ENCODE assay signal across 7 cellular contexts in genomic region chr1:16545682-16546095, GRCh38. TPM values are rescaled to one million over a fixed set of nuclear protein-coding genes. Genes with fewer than 3 reads are reported as not detected.
DNase-seq lines count a peak whose midpoint lies in the region; ATAC-seq, FAIRE-seq and TF ChIP-seq lines count a peak whose summit lies in the region.
"Not testable (repeated sequence)": the region's sequence is repeated elsewhere in the genome, so short reads cannot be mapped to it uniquely, and the experiment has no call there.

No MANE protein-coding gene starts in this region.

- peaks cover 12% of the 10 kb centered on the region for H3F3A ChIP-seq in neural progenitor cell (ENCODE audit: low read depth)

- not testable (repeated sequence) for H3K9me3 ChIP-seq in HUES48 (ENCODE audit: control insufficient read depth, insufficient read depth, low read length); K562 (replicated peaks; ENCODE audit: control insufficient read depth, insufficient read depth, low read depth, low read length); neural progenitor cell (ENCODE audit: low read depth)

- H3K36me3 Mint-ChIP-seq in neural progenitor cell = not testable (repeated sequence)

- BruUV-seq in K562 (replicated peaks; lab: Mats Ljungman, UMichigan) = TSS peak; percentile 100

- not testable (repeated sequence) for TF ChIP-seq POLR2A in K562 (conservative IDR thresholded peaks at IDR 0.05)

- H3K4me2 ChIP-seq in K562 (ENCODE audit: insufficient read depth, low read length) (peak overlapping the region; percentile 39; the same call in 1 of the 2 replicates), neural progenitor cell (peak overlapping the region; percentile 79)

- in situ Hi-C loops in K562 (cut with MboI) = loop anchor here (5.0 to 10.0 kb wide), 3 partner anchors 137 to 317 kb away; no protein-coding TSS in a partner anchor

- H3K27ac Mint-ChIP-seq in neural progenitor cell = peak overlapping the region; percentile 94

- intact Hi-C loops in K562 (cut with micrococcal nuclease) = not testable (repeated sequence)

- peak overlapping the region; percentile 93; the same call in 1 of the 2 replicates for H2AFZ ChIP-seq in K562 (ENCODE audit: low read depth, low read length)
- peak overlapping the region; percentile 85 for H2AFZ ChIP-seq in neural progenitor cell (replicated peaks)

- peaks cover 12% of the 10 kb centered on the region for H3K27me3 Mint-ChIP-seq in neural progenitor cell (ENCODE audit: insufficient read depth, low read depth)

- not testable (repeated sequence) for TF ChIP-seq RAD21 in K562 (CRISPR knock-in tag; conservative IDR thresholded peaks at IDR 0.05 in 1 of 2, IDR thresholded peaks at IDR 0.05 in 1 of 2)

- H3K9me3 Mint-ChIP-seq in neural progenitor cell = peaks cover 11% of the 10 kb centered on the region

- H3K79me2 ChIP-seq in K562 (ENCODE audit: control insufficient read depth, insufficient read depth, low read length); neural progenitor cell (ENCODE audit: low read depth): not testable (repeated sequence)

- peak overlapping the region; percentile 78 for H3K4me3 Mint-ChIP-seq in neural progenitor cell

- H3K9ac ChIP-seq in HUES48 (ENCODE audit: low read depth, low read length); neural progenitor cell: not testable (repeated sequence)
- H3K9ac ChIP-seq in K562 (ENCODE audit: insufficient read depth in 1 of 2, low read depth in 2 of 2, low read length in 2 of 2) = peak overlapping the region in 1 of 2 experiments; percentile 65; a peak in 2 of 4 replicates

- H3K4me3 ChIP-seq in HUES48 (ENCODE audit: low read depth, low read length) = peak overlapping the region; percentile 41; the same call in 1 of the 2 replicates
- H3K4me3 ChIP-seq in K562 = peak overlapping the region; percentile 33
- H3K4me3 ChIP-seq in neural progenitor cell = peak overlapping the region; percentile 52

- H3K36me3 ChIP-seq in HUES48 (ENCODE audit: control insufficient read depth, insufficient read depth, low read length); K562 (ENCODE audit: control insufficient read depth, insufficient read depth, low read length); neural progenitor cell: not testable (repeated sequence)

- 6% methylated on average over 12 of the region's 16 CpGs for WGBS in K562 (ENCODE audit: insufficient coverage, low coverage, missing lambda C conversion rate)

- peak; percentile 87 for DNase-seq in ELF-1 (ENCODE audit: low read depth, low spot score)
- DNase-seq in NCI-H748 (lab: John Stamatoyannopoulos, UW; ENCODE audit: unreplicated experiment) = peak; percentile 79
- peak; percentile 16 for DNase-seq in UCSD-AML1 (lab: John Stamatoyannopoulos, UW; ENCODE audit: unreplicated experiment)
- peak in 3 of 4 experiments; percentile 73 to 91 (median 81) for DNase-seq in K562 (ENCODE audit: extremely low read depth in 1 of 4, low spot score in 3 of 4)
- DNase-seq in foreskin melanocyte = peak; percentile 45
- DNase-seq in neural progenitor cell (ENCODE audit: low spot score) = peak; percentile 89

- peak; percentile 78 for FAIRE-seq in K562 (lab: Jason Lieb, UNC)

- TF ChIP-seq CTCF in K562 (IDR thresholded peaks at IDR 0.05 in 2 of 3, conservative IDR thresholded peaks at IDR 0.05 in 1 of 3; ENCODE audit: insufficient read depth in 2 of 3, low read depth in 1 of 3, low read length in 3 of 3); neural progenitor cell (IDR thresholded peaks at IDR 0.05): not testable (repeated sequence)

- peak; percentile 69 for TF ChIP-seq EP300 in K562 (IDR thresholded peaks at IDR 0.05; ENCODE audit: low read length)

- H3K9me1 ChIP-seq in K562 (ENCODE audit: control insufficient read depth, insufficient read depth, low read length) = not testable (repeated sequence)

- peak; percentile 91 for ATAC-seq in K562

- not testable (repeated sequence) for H4K20me1 ChIP-seq in K562 (replicated peaks; ENCODE audit: control insufficient read depth, insufficient read depth, low read length); neural progenitor cell (ENCODE audit: low read depth)

- not testable (repeated sequence) for H3K4me1 ChIP-seq in HUES48 (ENCODE audit: control insufficient read depth, insufficient read depth, low read length); K562 (replicated peaks in 1 of 2; ENCODE audit: control insufficient read depth in 2 of 2, insufficient read depth in 2 of 2, low read length in 2 of 2); neural progenitor cell

- H3K27me3 ChIP-seq in HUES48 (ENCODE audit: control insufficient read depth, insufficient read depth, low read length); K562 (ENCODE audit: control insufficient read depth in 2 of 2, insufficient read depth in 2 of 2, low read length in 2 of 2): not testable (repeated sequence)
- peaks cover 16% of the 10 kb centered on the region for H3K27me3 ChIP-seq in neural progenitor cell

- not testable (repeated sequence) for H3K27ac ChIP-seq in HUES48 (ENCODE audit: low read depth, low read length); neural progenitor cell
- peak overlapping the region; percentile 48; the same call in 2 of the 3 replicates for H3K27ac ChIP-seq in K562 (ENCODE audit: extremely low read depth, low read depth, low read length)

- POLR2A ChIA-PET in K562 (lab: Yijun Ruan, JAX) = not testable (repeated sequence)

- CTCF ChIA-PET in K562 (lab: Yijun Ruan, JAX; ENCODE audit: low intra/inter-chr PET ratio) = not testable (repeated sequence)

- peaks cover 10% of the 10 kb centered on the region for H3K4me1 Mint-ChIP-seq in neural progenitor cell

TF ChIP-seq in K562, 482 proteins besides CTCF, POLR2A, EP300 and RAD21 (continues in another document):
- TF ChIP-seq SRF (CRISPR knock-in tag; IDR thresholded peaks at IDR 0.05) = peak in 1 of 2 experiments; percentile 30; a peak in 1 of 4 replicates

RNA-seq across cellular contexts. Expression of gene RNU1-1, which starts 31.6 kb away (rescaled TPM):
- under 0.01 TPM in 2 replicates for total RNA-seq in K562 (2011; cell fraction: chromatin; rRNA removed; ENCODE audit: low replicate concordance)
- under 0.01 and 21,200 TPM in 2 replicates for total RNA-seq in K562 (2011; cell fraction: nucleolus; rRNA removed)
- under 0.01 and 24,158 TPM in 2 replicates for total RNA-seq in K562 (2011; cell fraction: nucleoplasm; rRNA removed)
- total RNA-seq in K562 (2014; rRNA removed) = under 0.01 TPM in 2 replicates
- 28,565 and 32,823 TPM in 2 replicates for total RNA-seq in K562 (2014; rRNA removed; fragmentation: Illumina TruSeq; extraction: Trizol)
- total RNA-seq in K562 (2015; rRNA removed; fragmentation: Illumina TruSeq; extraction: Trizol) = 20,456 and 27,045 TPM in 2 replicates
- total RNA-seq in K562 (2021) = 2,231 and 2,538 TPM in 2 replicates
- 83.9 TPM in 1 of 2 replicates, not detected in the other for polyA plus RNA-seq in K562 (2011; rRNA removed)
- polyA plus RNA-seq in K562 (2011; cell fraction: cytosol; rRNA removed) = under 0.01 TPM in 1 of 2 replicates, not detected in the other
- under 0.01 and 1,424 TPM in 2 replicates for polyA plus RNA-seq in K562 (2011; cell fraction: nucleus; rRNA removed)
- 25.1 TPM in 1 of 2 replicates, not detected in the other for polyA plus RNA-seq in K562 (2012)
- polyA plus RNA-seq in K562 (2014; fragmentation: Illumina TruSeq; extraction: Trizol) = not detected in 2 replicates
- polyA plus RNA-seq in K562 (2014; fragmentation: Nextera tagmentation; extraction: Ambion mirVana) = 1 to 10 TPM in 1 of 2 experiments, not detected in 1; 3.0 TPM
- not detected in 2 replicates for polyA plus RNA-seq in K562 (2014; rRNA removed)
- polyA minus RNA-seq in K562 (2011; rRNA and poly(A)+ RNA removed) = 10,756 and 20,531 TPM in 2 replicates
- polyA minus RNA-seq in K562 (2011; cell fraction: cytosol; rRNA and poly(A)+ RNA removed) = 58,964 and 66,171 TPM in 2 replicates
- polyA minus RNA-seq in K562 (2011; cell fraction: nucleus; rRNA and poly(A)+ RNA removed) = 66,769 and 85,880 TPM in 2 replicates
- under 0.01 TPM in 2 replicates for total RNA-seq in neural progenitor cell (ENCODE audit: low replicate concordance)

Comparison
In these comparisons a context has a peak if more than half of its experiments do, and no peak if none do; other contexts are left out.
1. DNase-seq: peak in every context shown above with its lines; median percentile 89 in neural progenitor cell; 87 in ELF-1; 81 in K562; 79 in NCI-H748; 45 in foreskin melanocyte; 16 in UCSD-AML1.